In the genomic region with DNA sequence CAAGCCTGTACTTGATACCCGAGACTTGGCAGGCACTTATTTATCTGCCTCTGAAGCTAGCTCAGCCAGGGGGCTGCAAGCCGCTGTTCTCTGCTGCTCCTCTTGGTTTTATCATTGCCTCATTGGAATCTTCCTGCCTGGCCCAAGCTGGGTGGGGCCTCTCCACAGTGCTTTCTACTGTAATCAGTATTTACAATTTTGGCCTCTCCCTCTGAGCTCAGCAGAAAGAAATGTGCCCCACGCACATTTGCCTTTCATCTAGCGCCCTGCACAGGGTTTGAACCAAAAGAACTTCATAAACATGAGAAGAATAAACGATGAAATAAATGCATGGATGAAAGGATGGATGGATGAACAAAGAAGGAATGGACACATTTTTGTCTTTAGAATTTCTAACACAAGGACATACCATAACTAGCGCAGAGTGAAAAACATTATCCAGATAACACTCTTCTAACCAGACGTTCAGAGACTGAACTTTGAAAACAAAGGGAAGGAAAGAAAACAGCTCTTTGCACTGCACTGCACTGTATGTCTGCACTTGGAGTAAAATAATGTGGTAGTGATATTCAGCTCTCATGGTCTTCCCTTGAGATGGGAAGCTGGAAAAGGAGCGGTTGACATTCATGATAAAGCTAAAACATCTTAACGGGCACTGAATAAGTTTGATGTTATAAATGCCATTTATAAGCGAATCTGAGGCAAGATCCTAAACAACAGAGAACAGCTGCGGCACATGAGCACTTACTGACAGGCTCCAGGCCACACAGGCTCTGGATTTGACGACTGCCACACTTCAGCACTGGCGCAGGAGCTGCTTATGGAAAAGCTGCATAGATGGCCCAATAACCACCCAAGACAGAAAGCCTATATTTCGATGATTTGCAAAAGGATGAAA, we compare ENCODE assay signal across 10 cellular contexts.
DNase-seq lines count a peak whose midpoint lies in the region; ATAC-seq and TF ChIP-seq lines count a peak whose summit lies in the region.
"Had no signal": no experiment of that assay in that cellular context is flagged by ENCODE, and none has a peak within 500 bp of the region (broad histone marks: within the 10 kb centered on the region; RNA-seq: fewer than 3 reads in every experiment).

No MANE protein-coding gene starts in this region.

- H3K4me3 ChIP-seq in mammary epithelial cell (replicated peaks in 1 of 3; ENCODE audit: insufficient read depth in 1 of 3, low read depth in 2 of 3, low read length in 3 of 3) (no peak overlapping the region), tibial artery (no peak overlapping the region)
- H3K4me3 ChIP-seq: Peyer's patch had no signal

- H2AFZ ChIP-seq in mammary epithelial cell (ENCODE audit: low read depth, low read length) = peak overlapping the region; percentile 24

- H3K27me3 Mint-ChIP-seq in stimulated activated naive CD8-positive, alpha-beta T cell treated with anti-CD3 and anti-CD28 coated beads, Interleukin-15, amount 100 ng/mL, for 72 hours = peaks cover 18% of the 10 kb centered on the region
- H3K27me3 Mint-ChIP-seq in activated T-cell treated with anti-CD3 and anti-CD28 coated beads, Interleukin-2, amount 50 U/mL, for 24 hours = peaks cover 10% of the 10 kb centered on the region

- H3K9ac ChIP-seq in mammary epithelial cell (ENCODE audit: insufficient read depth, low read length) = no peak overlapping the region

- no peaks in the 10 kb centered on the region for H3K27me3 ChIP-seq in mammary epithelial cell (ENCODE audit: insufficient read depth, low read length)
- no peaks in the 10 kb centered on the region for H3K27me3 ChIP-seq in tibial artery
- H3K27me3 ChIP-seq: Peyer's patch had no signal

- H3K4me2 ChIP-seq in mammary epithelial cell (ENCODE audit: insufficient read depth, low read depth, low read length) = no peak overlapping the region

- WGBS in mammary epithelial cell (ENCODE audit: low coverage, missing lambda C conversion rate) = 82% methylated on average over 14 of the region's 14 CpGs

- H3K4me3 Mint-ChIP-seq in stimulated activated naive CD8-positive, alpha-beta T cell treated with anti-CD3 and anti-CD28 coated beads, Interleukin-15, amount 100 ng/mL, for 72 hours = no peak overlapping the region
- H3K4me3 Mint-ChIP-seq in activated T-cell treated with anti-CD3 and anti-CD28 coated beads, Interleukin-2, amount 50 U/mL, for 24 hours = no peak overlapping the region

- no peaks in the 10 kb centered on the region for H3K9me3 ChIP-seq in mammary epithelial cell (replicated peaks; ENCODE audit: insufficient read depth, low read length)
- no peaks in the 10 kb centered on the region for H3K9me3 ChIP-seq in tibial artery

- intact Hi-C loops in mammary epithelial cell (cut with micrococcal nuclease) = no loop called here
- intact Hi-C loops in left colon (cut with DNase I, micrococcal nuclease) = no loop called here
- intact Hi-C loops in tibial artery (cut with DNase I; ENCODE audit: low total_unique reads) = loop anchor here (5.0 kb wide), 1 partner anchor 1890 kb away; no protein-coding TSS in a partner anchor

- POLR2A ChIA-PET in GM10248 (lab: Yijun Ruan, JAX) = no interaction called here

- in situ Hi-C loops in ACHN (cut with HindIII; ENCODE audit: low pct_ligation_motif_present, low pct_unique_long_range_greater_than_20kb, low sequenced_read_pairs) = no loop called here
- in situ Hi-C loops in mammary epithelial cell (cut with MboI; ENCODE audit: low sequenced_read_pairs in 2 of 2) = loop anchor here in 1 of 2 donors (25.0 kb wide), 1 partner anchor 290 kb away; no protein-coding TSS in a partner anchor

- H3K36me3 ChIP-seq in mammary epithelial cell (ENCODE audit: insufficient read depth, low read length) = no peaks in the 10 kb centered on the region
- H3K36me3 ChIP-seq in tibial artery = no peaks in the 10 kb centered on the region
- H3K36me3 ChIP-seq: Peyer's patch had no signal

- no peaks in the 10 kb centered on the region for H3K9me3 Mint-ChIP-seq in stimulated activated naive CD8-positive, alpha-beta T cell treated with anti-CD3 and anti-CD28 coated beads, Interleukin-15, amount 100 ng/mL, for 72 hours
- H3K9me3 Mint-ChIP-seq in activated T-cell treated with anti-CD3 and anti-CD28 coated beads, Interleukin-2, amount 50 U/mL, for 24 hours = no peaks in the 10 kb centered on the region

- H4K20me1 ChIP-seq in mammary epithelial cell (ENCODE audit: insufficient read depth, low read length) = no peaks in the 10 kb centered on the region

- H3K36me3 Mint-ChIP-seq in activated T-cell treated with anti-CD3 and anti-CD28 coated beads, Interleukin-2, amount 50 U/mL, for 24 hours (ENCODE audit: low read depth) = no peaks in the 10 kb centered on the region

- H3K4me1 ChIP-seq in mammary epithelial cell (ENCODE audit: insufficient read depth, low read length) = peaks cover 6% of the 10 kb centered on the region
- no peaks in the 10 kb centered on the region for H3K4me1 ChIP-seq in tibial artery

- DNase-seq in ACHN (peak; percentile 24), HuH-7 (ENCODE audit: low spot score) (peak; percentile 86), mammary epithelial cell (peak; percentile 53), left colon (peak; percentile 46 to 47), tibial artery (no peak), GM10248 (ENCODE audit: extremely low spot score) (no peak)
- no peak for DNase-seq in stimulated activated naive CD8-positive, alpha-beta T cell treated with anti-CD3 and anti-CD28 coated beads, Interleukin-15, amount 100 ng/mL, for 72 hours
- DNase-seq in activated T-cell treated with anti-CD3 and anti-CD28 coated beads, Interleukin-2, amount 50 U/mL, for 24 hours = no peak
- DNase-seq: Peyer's patch; stimulated activated CD4-positive, alpha-beta T cell treated with anti-CD3 and anti-CD28 coated beads, Interleukin-4, amount 100 ng/mL, for 24 hours had no signal

- H3K27ac ChIP-seq in mammary epithelial cell (ENCODE audit: insufficient read depth, low read depth, low read length) = no peak overlapping the region
- H3K27ac ChIP-seq in tibial artery = no peak overlapping the region
- H3K27ac ChIP-seq: Peyer's patch had no signal

- CTCF ChIA-PET in mammary epithelial cell (lab: Charles Lee; ENCODE audit: low non-redundant PET) = interaction anchor here (0.6 kb wide), 1 partner anchor 14 kb away, joined by 3 read pairs; no protein-coding TSS in a partner anchor
- CTCF ChIA-PET in GM10248 (lab: Yijun Ruan, JAX) = interaction anchor here (1.0 to 1.6 kb wide), 2 partner anchors 8 to 13 kb away, joined by 3 to 5 read pairs; no protein-coding TSS in a partner anchor

- H3K27ac Mint-ChIP-seq in stimulated activated naive CD8-positive, alpha-beta T cell treated with anti-CD3 and anti-CD28 coated beads, Interleukin-15, amount 100 ng/mL, for 72 hours = no peak overlapping the region
- no peak overlapping the region for H3K27ac Mint-ChIP-seq in activated T-cell treated with anti-CD3 and anti-CD28 coated beads, Interleukin-2, amount 50 U/mL, for 24 hours

- TF ChIP-seq CTCF in mammary epithelial cell (conservative IDR thresholded peaks at IDR 0.05 in 1 of 2, IDR thresholded peaks at IDR 0.05 in 1 of 2; ENCODE audit: extremely low read depth in 1 of 2, insufficient read depth in 1 of 2, low read depth in 1 of 2, low read length in 2 of 2) = no peak
- TF ChIP-seq CTCF in tibial artery (IDR thresholded peaks at IDR 0.05) = no peak
- TF ChIP-seq CTCF in GM10248 (IDR thresholded peaks at IDR 0.05; ENCODE audit: control extremely low read depth, extremely low read depth, low read depth, missing control alignments) = no peak

- no peaks in the 10 kb centered on the region for H3K79me2 ChIP-seq in mammary epithelial cell (ENCODE audit: insufficient read depth, low read length)

- dilution Hi-C loops in mammary epithelial cell (cut with HindIII; ENCODE audit: low sequenced_read_pairs) = no loop called here

- peak; percentile 98 for ATAC-seq in left colon
- ATAC-seq in stimulated activated naive CD8-positive, alpha-beta T cell treated with anti-CD3 and anti-CD28 coated beads, Interleukin-15, amount 100 ng/mL, for 72 hours = no peak

- H3K4me1 Mint-ChIP-seq in stimulated activated naive CD8-positive, alpha-beta T cell treated with anti-CD3 and anti-CD28 coated beads, Interleukin-15, amount 100 ng/mL, for 72 hours = no peaks in the 10 kb centered on the region
- no peaks in the 10 kb centered on the region for H3K4me1 Mint-ChIP-seq in activated T-cell treated with anti-CD3 and anti-CD28 coated beads, Interleukin-2, amount 50 U/mL, for 24 hours (ENCODE audit: low read depth)

- BruUV-seq in mammary epithelial cell (replicated peaks; lab: Mats Ljungman, UMichigan) = no TSS peak

Comparison
In these comparisons a context has a peak if more than half of its experiments do, and no peak if none do; other contexts are left out.
1. DNase-seq: peak in ACHN (single experiment), HuH-7 (single experiment), mammary epithelial cell (single experiment) and left colon (2 of 2); none in stimulated activated naive CD8-positive, alpha-beta T cell treated with anti-CD3 and anti-CD28 coated beads, Interleukin-15, amount 100 ng/mL, for 72 hours (0 of 2), tibial artery (0 of 2), activated T-cell treated with anti-CD3 and anti-CD28 coated beads, Interleukin-2, amount 50 U/mL, for 24 hours (single experiment) and GM10248 (single experiment).